Comparison of ENCODE assay signal across 15 cellular contexts in the genomic region with DNA sequence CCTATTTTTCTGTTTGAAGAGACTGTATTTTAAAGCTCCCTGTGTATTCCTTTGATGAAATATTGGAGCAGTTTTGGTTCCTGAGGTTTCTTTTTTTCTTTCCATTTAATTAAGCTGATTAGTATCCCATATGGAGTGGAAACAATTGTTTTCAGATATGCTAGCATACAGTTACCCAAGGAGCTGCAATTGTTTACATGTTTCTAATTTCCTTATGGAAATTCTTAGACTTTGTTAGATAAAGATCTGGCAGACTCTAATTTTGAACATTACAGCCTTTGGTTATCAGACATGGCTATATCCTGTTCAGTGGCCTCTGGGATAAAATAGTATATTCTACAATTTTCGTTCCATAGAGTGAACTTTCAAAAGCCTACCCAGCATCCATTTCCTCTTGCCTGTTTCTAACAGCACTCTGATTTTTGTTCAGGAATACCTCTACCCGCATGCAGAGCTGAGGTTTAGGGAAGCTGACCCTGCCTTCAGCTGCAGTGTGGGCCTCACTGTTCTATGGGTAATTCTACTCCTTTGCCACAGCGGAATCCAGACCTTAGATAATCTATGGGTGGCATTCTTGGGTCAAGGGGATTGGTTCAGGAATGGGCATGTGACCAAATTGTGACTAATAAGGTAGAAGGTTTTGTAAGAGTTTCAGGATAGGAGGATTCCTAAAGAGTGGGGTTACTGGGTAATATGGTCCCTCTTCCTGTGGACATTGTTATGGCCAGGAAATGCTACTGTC.
"Had no signal": no experiment of that assay in that cellular context is flagged by ENCODE, and none has a peak within 500 bp of the region (broad histone marks: within the 10 kb centered on the region; RNA-seq: fewer than 3 reads in every experiment).

No MANE protein-coding gene starts in this region.

- DNase-seq: activated CD4-positive, alpha-beta T cell treated with anti-CD3 and anti-CD28 coated beads for 36 hours; activated CD8-positive, alpha-beta T cell treated with anti-CD3 and anti-CD28 coated beads, Interleukin-2, amount 10 ng/mL, durations not matched to agents 7 days and 5 days; activated naive CD4-positive, alpha-beta T cell; dorsolateral prefrontal cortex; gastrocnemius medialis; heart right ventricle; left lung; stimulated activated CD4-positive, alpha-beta T cell treated with anti-CD3 and anti-CD28 coated beads, Interleukin-4, amount 100 ng/mL, for 1 hour; stimulated activated CD8-positive, alpha-beta memory T cell treated with anti-CD3 and anti-CD28 coated beads, Interleukin-4, amount 100 ng/mL, for 48 hours; stimulated activated naive CD8-positive, alpha-beta T cell treated with anti-CD3 and anti-CD28 coated beads, Interleukin-15, Interleukin-2, amounts not matched to agents 100 U/mL and 50 U/mL, for 24 hours; SW 1271; upper lobe of left lung had no signal

- H3K4me3 ChIP-seq: dorsolateral prefrontal cortex, esophagus muscularis mucosa, gastrocnemius medialis, heart right ventricle, left lung, suprapubic skin, upper lobe of left lung had no signal

- H3K36me3 ChIP-seq: esophagus muscularis mucosa, gastrocnemius medialis, heart right ventricle, left lung, suprapubic skin, upper lobe of left lung had no signal

- H3K4me1 ChIP-seq: esophagus muscularis mucosa, left lung, suprapubic skin, upper lobe of left lung had no signal

- ATAC-seq: activated CD4-positive, alpha-beta T cell treated with anti-CD3 and anti-CD28 coated beads for 36 hours; activated CD8-positive, alpha-beta T cell treated with anti-CD3 and anti-CD28 coated beads, Interleukin-2, amount 10 ng/mL, durations not matched to agents 7 days and 5 days; gastrocnemius medialis; left lung; stimulated activated naive CD8-positive, alpha-beta T cell treated with anti-CD3 and anti-CD28 coated beads, Interleukin-15, Interleukin-2, amounts not matched to agents 100 U/mL and 50 U/mL, for 24 hours had no signal

- H3K27me3 ChIP-seq: dorsolateral prefrontal cortex, esophagus muscularis mucosa, gastrocnemius medialis, heart right ventricle, left lung, suprapubic skin, upper lobe of left lung had no signal

- H3K9me3 ChIP-seq: esophagus muscularis mucosa, gastrocnemius medialis, heart right ventricle, left lung, suprapubic skin, upper lobe of left lung had no signal

- H3K27ac ChIP-seq: dorsolateral prefrontal cortex, esophagus muscularis mucosa, gastrocnemius medialis, left lung, suprapubic skin, upper lobe of left lung, VCaP had no signal
